1 cellular context compared by ENCODE assay signal in the genomic region with DNA sequence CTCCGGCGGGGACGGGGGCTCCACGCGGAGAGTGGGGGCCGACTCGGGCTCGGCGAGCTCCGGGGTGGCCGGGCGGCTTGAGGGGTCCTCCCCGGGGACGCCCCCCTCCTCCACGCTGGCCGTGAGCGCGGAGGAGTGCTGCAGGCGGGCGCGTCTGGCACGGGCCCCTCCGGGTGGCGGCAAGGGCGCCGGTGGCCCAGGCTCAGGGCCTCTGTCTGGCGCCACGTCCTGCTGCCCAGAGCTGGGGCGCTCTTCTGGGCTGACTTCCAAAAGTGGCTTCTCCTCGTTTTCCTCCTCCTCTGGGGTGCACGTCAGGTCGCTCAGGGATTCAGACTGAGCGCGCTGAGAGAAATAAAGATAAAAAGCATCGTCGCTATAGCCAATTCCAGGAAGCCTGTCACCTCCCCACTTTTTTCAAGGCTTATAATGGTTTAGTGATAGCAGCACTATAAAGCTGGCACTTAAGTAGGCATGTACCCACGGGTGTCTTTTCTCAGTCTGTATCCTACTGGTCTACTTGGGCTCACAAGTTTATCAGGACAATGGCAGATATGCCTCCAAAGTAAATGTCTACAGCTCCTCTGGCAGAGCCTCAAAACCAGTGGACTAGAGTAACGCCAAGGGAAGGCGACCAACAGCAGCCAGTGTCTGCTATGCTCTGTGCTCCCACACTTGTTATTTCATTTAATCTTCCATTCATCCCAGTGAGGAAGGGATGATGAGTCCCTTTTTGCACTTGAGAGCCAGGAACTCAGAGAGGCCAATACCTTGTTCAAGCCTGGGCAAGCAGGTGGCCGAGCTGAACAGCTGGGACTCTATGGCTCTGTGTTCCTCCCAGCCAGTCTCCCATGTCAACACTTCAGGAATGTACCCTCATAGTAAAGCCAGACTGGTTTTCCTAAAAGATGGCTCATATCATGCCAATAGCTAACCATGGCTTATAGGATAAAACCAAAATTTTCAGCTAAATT.
TF ChIP-seq lines count a peak whose summit lies in the region.

No MANE protein-coding gene starts in this region.

TF ChIP-seq in WTC11, 78 proteins besides CTCF, POLR2A, EP300 and RAD21 (continued from another document):
- TF ChIP-seq, protein P1, sequence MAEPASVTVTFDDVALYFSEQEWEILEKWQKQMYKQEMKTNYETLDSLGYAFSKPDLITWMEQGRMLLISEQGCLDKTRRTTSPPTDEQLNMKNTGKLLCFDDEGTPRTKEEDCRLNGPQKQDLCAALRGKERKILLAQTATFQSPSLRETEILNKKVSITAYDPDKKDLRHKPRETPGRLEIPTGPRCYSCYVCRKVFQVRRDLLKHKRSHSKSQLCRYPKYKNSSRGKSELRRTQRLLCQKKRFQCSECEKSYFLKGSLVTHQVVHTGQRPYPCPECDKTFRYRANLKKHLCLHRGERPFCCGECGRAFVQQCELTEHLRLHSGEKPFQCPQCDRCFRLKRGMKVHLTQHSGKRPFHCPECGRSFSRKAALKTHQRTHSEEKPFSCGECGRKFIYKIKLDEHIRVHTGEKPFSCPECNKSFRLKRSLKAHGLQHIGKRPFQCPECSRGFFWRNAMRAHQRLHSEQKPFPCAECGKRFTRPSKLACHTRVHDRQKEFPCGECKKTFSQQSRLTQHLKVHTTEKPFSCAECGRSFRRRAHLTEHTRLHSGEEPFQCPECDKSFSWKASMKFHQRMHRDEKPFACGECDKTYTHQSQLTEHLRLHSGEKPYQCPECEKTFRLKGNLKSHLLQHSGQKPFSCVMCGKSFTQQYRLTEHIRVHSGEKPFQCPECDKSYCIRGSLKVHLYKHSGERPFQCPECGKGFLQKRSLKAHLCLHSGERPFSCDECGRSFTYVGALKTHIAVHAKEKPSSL (CRISPR knock-in tag; conservative IDR thresholded peaks at IDR 0.05) = no peak
